1 cellular context compared by ENCODE assay signal in genomic region chr16:27579086-27579980, GRCh38.
TF ChIP-seq lines count a peak whose summit lies in the region.

No MANE protein-coding gene starts in this region.

TF ChIP-seq in HepG2, 621 proteins besides CTCF, POLR2A, EP300 and RAD21 (continued from another document and continues in another):
- 0 out of 2 replicates have a peak, but pooled peaks have one; percentile 14 for TF ChIP-seq ZNF263 (CRISPR knock-in tag; IDR thresholded peaks at IDR 0.05)
- TF ChIP-seq ZMYM4 (CRISPR knock-in tag; IDR thresholded peaks at IDR 0.05), result peak; percentile 26; the same call in 1 of the 2 replicates
- peak; percentile 45; the same call in 1 of the 2 replicates for TF ChIP-seq KAT8 (CRISPR knock-in tag; IDR thresholded peaks at IDR 0.05)
- TF ChIP-seq THAP7 (CRISPR knock-in tag; IDR thresholded peaks at IDR 0.05), result 0 out of 2 replicates have a peak, but pooled peaks have one; percentile 47
- peak; percentile 74 for TF ChIP-seq DPF2 (CRISPR knock-in tag; IDR thresholded peaks at IDR 0.05; ENCODE audit: borderline replicate concordance, low read depth)
- TF ChIP-seq GLI4 (CRISPR knock-in tag; IDR thresholded peaks at IDR 0.05; ENCODE audit: borderline replicate concordance), result no peak; the same call in 1 of the 2 replicates
- peak; percentile 52; the same call in 1 of the 2 replicates for TF ChIP-seq FOXJ3 (CRISPR knock-in tag; IDR thresholded peaks at IDR 0.05; ENCODE audit: borderline replicate concordance)
- peak; percentile 56; the same call in 1 of the 2 replicates for TF ChIP-seq THAP11 (CRISPR knock-in tag; IDR thresholded peaks at IDR 0.05)
- TF ChIP-seq ZNF841 (CRISPR knock-in tag; IDR thresholded peaks at IDR 0.05; ENCODE audit: borderline replicate concordance), result no peak
- TF ChIP-seq PRDM15 (CRISPR knock-in tag; IDR thresholded peaks at IDR 0.05), result no peak
- TF ChIP-seq ZNF629 (CRISPR knock-in tag; conservative IDR thresholded peaks at IDR 0.05), result 0 out of 2 replicates have a peak, but pooled peaks have one; percentile 30
- TF ChIP-seq, protein P1, sequence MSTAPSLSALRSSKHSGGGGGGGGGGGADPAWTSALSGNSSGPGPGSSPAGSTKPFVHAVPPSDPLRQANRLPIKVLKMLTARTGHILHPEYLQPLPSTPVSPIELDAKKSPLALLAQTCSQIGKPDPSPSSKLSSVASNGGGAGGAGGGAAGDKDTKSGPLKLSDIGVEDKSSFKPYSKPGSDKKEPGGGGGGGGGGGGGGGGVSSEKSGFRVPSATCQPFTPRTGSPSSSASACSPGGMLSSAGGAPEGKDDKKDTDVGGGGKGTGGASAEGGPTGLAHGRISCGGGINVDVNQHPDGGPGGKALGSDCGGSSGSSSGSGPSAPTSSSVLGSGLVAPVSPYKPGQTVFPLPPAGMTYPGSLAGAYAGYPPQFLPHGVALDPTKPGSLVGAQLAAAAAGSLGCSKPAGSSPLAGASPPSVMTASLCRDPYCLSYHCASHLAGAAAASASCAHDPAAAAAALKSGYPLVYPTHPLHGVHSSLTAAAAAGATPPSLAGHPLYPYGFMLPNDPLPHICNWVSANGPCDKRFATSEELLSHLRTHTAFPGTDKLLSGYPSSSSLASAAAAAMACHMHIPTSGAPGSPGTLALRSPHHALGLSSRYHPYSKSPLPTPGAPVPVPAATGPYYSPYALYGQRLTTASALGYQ (CRISPR knock-in tag; IDR thresholded peaks at IDR 0.05), result peak; percentile 43; the same call in 1 of the 2 replicates
- peak; percentile 74 for TF ChIP-seq HDAC1 (CRISPR knock-in tag; IDR thresholded peaks at IDR 0.05)
- TF ChIP-seq HNF4G (IDR thresholded peaks at IDR 0.05; ENCODE audit: borderline replicate concordance, low read depth, low read length), result peak; percentile 47; the same call in 1 of the 2 replicates
- peak; percentile 54; the same call in 1 of the 2 replicates for TF ChIP-seq HNF4G (CRISPR knock-in tag; IDR thresholded peaks at IDR 0.05; ENCODE audit: borderline replicate concordance, low read depth)
- TF ChIP-seq RERE (CRISPR knock-in tag; IDR thresholded peaks at IDR 0.05; ENCODE audit: low read depth), result 0 out of 2 replicates have a peak, but pooled peaks have one; percentile 34
- 0 out of 2 replicates have a peak, but pooled peaks have one; percentile 11 for TF ChIP-seq STAG1 (CRISPR knock-in tag; IDR thresholded peaks at IDR 0.05)
- TF ChIP-seq PHF21A (CRISPR knock-in tag; IDR thresholded peaks at IDR 0.05), result peak; percentile 90
- peak; percentile 76 for TF ChIP-seq TBL1XR1 (IDR thresholded peaks at IDR 0.05; ENCODE audit: borderline replicate concordance, low read length, partially characterized antibody)
- TF ChIP-seq NCOA2 (CRISPR knock-in tag; IDR thresholded peaks at IDR 0.05), result peak; percentile 72
- TF ChIP-seq ZNF557 (CRISPR knock-in tag; IDR thresholded peaks at IDR 0.05), result 0 out of 2 replicates have a peak, but pooled peaks have one; percentile 31
- TF ChIP-seq GATAD2A (CRISPR knock-in tag; IDR thresholded peaks at IDR 0.05), result peak; percentile 67
- TF ChIP-seq MEIS1 (CRISPR knock-in tag; IDR thresholded peaks at IDR 0.05; ENCODE audit: borderline replicate concordance), result peak; percentile 90
- TF ChIP-seq ZNF264 (CRISPR knock-in tag; IDR thresholded peaks at IDR 0.05), result 0 out of 2 replicates have a peak, but pooled peaks have one; percentile 55
- peak; percentile 79 for TF ChIP-seq ASH2L (IDR thresholded peaks at IDR 0.05; ENCODE audit: insufficient read length, low read depth, low read length)
- TF ChIP-seq ZNF180 (CRISPR knock-in tag; IDR thresholded peaks at IDR 0.05; ENCODE audit: borderline replicate concordance, low read depth), result no peak
- peak; percentile 71; the same call in 1 of the 2 replicates for TF ChIP-seq ZSCAN31 (CRISPR knock-in tag; IDR thresholded peaks at IDR 0.05; ENCODE audit: low read depth)
- TF ChIP-seq DR1 (CRISPR knock-in tag; IDR thresholded peaks at IDR 0.05), result no peak
- TF ChIP-seq REPIN1 (CRISPR knock-in tag; IDR thresholded peaks at IDR 0.05; ENCODE audit: borderline replicate concordance, low read depth), result peak; percentile 62; the same call in 1 of the 2 replicates
- peak; percentile 66; the same call in 1 of the 2 replicates for TF ChIP-seq ZNF788 (CRISPR knock-in tag; IDR thresholded peaks at IDR 0.05; ENCODE audit: borderline replicate concordance)
- no peak for TF ChIP-seq THAP9 (CRISPR knock-in tag; IDR thresholded peaks at IDR 0.05; ENCODE audit: borderline replicate concordance)
- TF ChIP-seq ZNF510 (CRISPR knock-in tag; IDR thresholded peaks at IDR 0.05; ENCODE audit: low read depth), result 0 out of 2 replicates have a peak, but pooled peaks have one; percentile 25
- TF ChIP-seq ZNF546 (CRISPR knock-in tag; conservative IDR thresholded peaks at IDR 0.05), result no peak
- TF ChIP-seq, protein P2, sequence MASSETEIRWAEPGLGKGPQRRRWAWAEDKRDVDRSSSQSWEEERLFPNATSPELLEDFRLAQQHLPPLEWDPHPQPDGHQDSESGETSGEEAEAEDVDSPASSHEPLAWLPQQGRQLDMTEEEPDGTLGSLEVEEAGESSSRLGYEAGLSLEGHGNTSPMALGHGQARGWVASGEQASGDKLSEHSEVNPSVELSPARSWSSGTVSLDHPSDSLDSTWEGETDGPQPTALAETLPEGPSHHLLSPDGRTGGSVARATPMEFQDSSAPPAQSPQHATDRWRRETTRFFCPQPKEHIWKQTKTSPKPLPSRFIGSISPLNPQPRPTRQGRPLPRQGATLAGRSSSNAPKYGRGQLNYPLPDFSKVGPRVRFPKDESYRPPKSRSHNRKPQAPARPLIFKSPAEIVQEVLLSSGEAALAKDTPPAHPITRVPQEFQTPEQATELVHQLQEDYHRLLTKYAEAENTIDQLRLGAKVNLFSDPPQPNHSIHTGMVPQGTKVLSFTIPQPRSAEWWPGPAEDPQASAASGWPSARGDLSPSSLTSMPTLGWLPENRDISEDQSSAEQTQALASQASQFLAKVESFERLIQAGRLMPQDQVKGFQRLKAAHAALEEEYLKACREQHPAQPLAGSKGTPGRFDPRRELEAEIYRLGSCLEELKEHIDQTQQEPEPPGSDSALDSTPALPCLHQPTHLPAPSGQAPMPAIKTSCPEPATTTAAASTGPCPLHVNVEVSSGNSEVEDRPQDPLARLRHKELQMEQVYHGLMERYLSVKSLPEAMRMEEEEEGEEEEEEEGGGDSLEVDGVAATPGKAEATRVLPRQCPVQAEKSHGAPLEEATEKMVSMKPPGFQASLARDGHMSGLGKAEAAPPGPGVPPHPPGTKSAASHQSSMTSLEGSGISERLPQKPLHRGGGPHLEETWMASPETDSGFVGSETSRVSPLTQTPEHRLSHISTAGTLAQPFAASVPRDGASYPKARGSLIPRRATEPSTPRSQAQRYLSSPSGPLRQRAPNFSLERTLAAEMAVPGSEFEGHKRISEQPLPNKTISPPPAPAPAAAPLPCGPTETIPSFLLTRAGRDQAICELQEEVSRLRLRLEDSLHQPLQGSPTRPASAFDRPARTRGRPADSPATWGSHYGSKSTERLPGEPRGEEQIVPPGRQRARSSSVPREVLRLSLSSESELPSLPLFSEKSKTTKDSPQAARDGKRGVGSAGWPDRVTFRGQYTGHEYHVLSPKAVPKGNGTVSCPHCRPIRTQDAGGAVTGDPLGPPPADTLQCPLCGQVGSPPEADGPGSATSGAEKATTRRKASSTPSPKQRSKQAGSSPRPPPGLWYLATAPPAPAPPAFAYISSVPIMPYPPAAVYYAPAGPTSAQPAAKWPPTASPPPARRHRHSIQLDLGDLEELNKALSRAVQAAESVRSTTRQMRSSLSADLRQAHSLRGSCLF (CRISPR knock-in tag; IDR thresholded peaks at IDR 0.05; ENCODE audit: borderline replicate concordance), result no peak
- TF ChIP-seq FOXA3 (CRISPR knock-in tag; IDR thresholded peaks at IDR 0.05), result peak; percentile 93
- TF ChIP-seq LCORL (IDR thresholded peaks at IDR 0.05), result no peak
- peak; percentile 39; the same call in 1 of the 2 replicates for TF ChIP-seq LCORL (CRISPR knock-in tag; IDR thresholded peaks at IDR 0.05)
- peak; percentile 68 for TF ChIP-seq KDM6A (CRISPR knock-in tag; IDR thresholded peaks at IDR 0.05; ENCODE audit: low read depth)
- peak; percentile 85 for TF ChIP-seq MIXL1 (CRISPR knock-in tag; IDR thresholded peaks at IDR 0.05)
- TF ChIP-seq STAT5B (CRISPR knock-in tag; IDR thresholded peaks at IDR 0.05), result 0 out of 2 replicates have a peak, but pooled peaks have one; percentile 71
- TF ChIP-seq U2AF2 (IDR thresholded peaks at IDR 0.05; ENCODE audit: low read depth, low read length), result no peak
- no peak for TF ChIP-seq PHF5A (CRISPR knock-in tag; IDR thresholded peaks at IDR 0.05; ENCODE audit: low read depth, unreplicated experiment)
- peak; percentile 55 for TF ChIP-seq IRF2 (CRISPR knock-in tag; IDR thresholded peaks at IDR 0.05)
- no peak for TF ChIP-seq CCDC6 (CRISPR knock-in tag; IDR thresholded peaks at IDR 0.05)
